ENCODE assay signal across 8 cellular contexts in genomic region chr3:14410501-14411165, GRCh38. TPM values are rescaled to one million over a fixed set of nuclear protein-coding genes. Genes with fewer than 3 reads are reported as not detected.
DNase-seq lines count a peak whose midpoint lies in the region; ATAC-seq and TF ChIP-seq lines count a peak whose summit lies in the region.

No MANE protein-coding gene starts in this region.

- H3K79me2 ChIP-seq in OCI-LY1 (ENCODE audit: insufficient read depth, low read length) = peaks cover 57% of the 10 kb centered on the region

- no peak overlapping the region for H3K4me3 ChIP-seq in OCI-LY1 (ENCODE audit: low read depth, low read length, poor library complexity, severe bottlenecking)
- H3K4me3 ChIP-seq in vagina = no peak overlapping the region

- H3K36me3 ChIP-seq in OCI-LY1 (ENCODE audit: insufficient read depth, low read length) (peaks cover 42% of the 10 kb centered on the region; the same call in 1 of the 2 replicates), vagina (no peaks in the 10 kb centered on the region)

- H3K4me2 ChIP-seq in OCI-LY1 (ENCODE audit: low read length) = peak overlapping the region; percentile 28; the same call in 1 of the 2 replicates

- H3K36me3 Mint-ChIP-seq in chondrocyte (ENCODE audit: low read depth) = peaks cover 2% of the 10 kb centered on the region

- H2AFZ ChIP-seq in OCI-LY1 (ENCODE audit: low read length) = no peak overlapping the region

- H3K27me3 ChIP-seq in OCI-LY1 (ENCODE audit: insufficient read depth, low read length) = no peaks in the 10 kb centered on the region
- H3K27me3 ChIP-seq in vagina = no peaks in the 10 kb centered on the region

- no peak overlapping the region for H3K4me3 Mint-ChIP-seq in chondrocyte (ENCODE audit: unreplicated experiment)

- H3K9me2 ChIP-seq in OCI-LY1 (ENCODE audit: low read depth, low read length) = no peaks in the 10 kb centered on the region

- H3K9me3 ChIP-seq in OCI-LY1 (ENCODE audit: low read length) (no peaks in the 10 kb centered on the region), vagina (no peaks in the 10 kb centered on the region)

- no peaks in the 10 kb centered on the region for H4K20me1 ChIP-seq in OCI-LY1 (ENCODE audit: insufficient read depth, low read length)

- no peak for TF ChIP-seq POLR2A in vagina (IDR thresholded peaks at IDR 0.05)

- peak; percentile 73 for DNase-seq in activated effector memory CD4-positive, alpha-beta T cell treated with anti-CD3 and anti-CD28 coated beads, Interleukin-2, amount 50 U/mL, for 16 hours
- no peak for DNase-seq in activated effector memory CD4-positive, alpha-beta T cell treated with Interleukin-2 at 50 U/mL for 16 hours
- DNase-seq in chondrocyte (ENCODE audit: low spot score) (peak; percentile 71), non-pigmented ciliary epithelial cell (ENCODE audit: low read depth) (peak; percentile 37), cerebellum (ENCODE audit: low spot score) (no peak), vagina (ENCODE audit: extremely low spot score in 2 of 2) (no peak)

- TF ChIP-seq CTCF in OCI-LY1 (IDR thresholded peaks at IDR 0.05; ENCODE audit: low read length) = no peak
- no peak for TF ChIP-seq CTCF in chondrocyte (IDR thresholded peaks at IDR 0.05)
- no peak for TF ChIP-seq CTCF in vagina (IDR thresholded peaks at IDR 0.05)

- H3K27me3 Mint-ChIP-seq in chondrocyte (ENCODE audit: low read depth) = no peaks in the 10 kb centered on the region

- H3F3A ChIP-seq in OCI-LY1 (ENCODE audit: insufficient read depth, low read length) = no peaks in the 10 kb centered on the region

- H3K9me3 Mint-ChIP-seq in chondrocyte (ENCODE audit: low read depth) = no peaks in the 10 kb centered on the region

- peak overlapping the region; percentile 78 for H3K27ac Mint-ChIP-seq in chondrocyte (ENCODE audit: unreplicated experiment)

- peaks cover 73% of the 10 kb centered on the region for H3K4me1 Mint-ChIP-seq in chondrocyte (ENCODE audit: low read depth)

- H3K27ac ChIP-seq in OCI-LY1 (ENCODE audit: low read depth, low read length, poor library complexity, severe bottlenecking) (peak overlapping the region; percentile 55), vagina (no peak overlapping the region)

- intact Hi-C loops in vagina (cut with DNase I) = no loop called here

- H3K4me1 ChIP-seq in OCI-LY1 (ENCODE audit: insufficient read depth, low read length, severe bottlenecking) (peaks cover 62% of the 10 kb centered on the region), vagina (peaks cover 53% of the 10 kb centered on the region)

- no peak for ATAC-seq in HG02571 (IDR thresholded peaks at IDR 0.05; ENCODE audit: unreplicated experiment)

- no peak overlapping the region; the same call in 1 of the 2 replicates for H3K9ac ChIP-seq in OCI-LY1 (ENCODE audit: low read length)

RNA-seq across cellular contexts. Expression of gene SLC6A6, which starts 8.2 kb away (rescaled TPM):
- 46.0 to 63.9 TPM (median 48.0 TPM) in 3 replicates for total RNA-seq in chondrocyte
- 24.6 TPM for total RNA-seq in cerebellum
- total RNA-seq in vagina = 30.7 TPM

Comparison
In these comparisons a context has a peak if more than half of its experiments do, and no peak if none do; other contexts are left out.
1. DNase-seq: peak in activated effector memory CD4-positive, alpha-beta T cell treated with anti-CD3 and anti-CD28 coated beads, Interleukin-2, amount 50 U/mL, for 16 hours (single experiment), chondrocyte (single experiment) and non-pigmented ciliary epithelial cell (single experiment); none in activated effector memory CD4-positive, alpha-beta T cell treated with Interleukin-2 at 50 U/mL for 16 hours (single experiment), cerebellum (single experiment) and vagina (0 of 2).